In the genomic region with DNA sequence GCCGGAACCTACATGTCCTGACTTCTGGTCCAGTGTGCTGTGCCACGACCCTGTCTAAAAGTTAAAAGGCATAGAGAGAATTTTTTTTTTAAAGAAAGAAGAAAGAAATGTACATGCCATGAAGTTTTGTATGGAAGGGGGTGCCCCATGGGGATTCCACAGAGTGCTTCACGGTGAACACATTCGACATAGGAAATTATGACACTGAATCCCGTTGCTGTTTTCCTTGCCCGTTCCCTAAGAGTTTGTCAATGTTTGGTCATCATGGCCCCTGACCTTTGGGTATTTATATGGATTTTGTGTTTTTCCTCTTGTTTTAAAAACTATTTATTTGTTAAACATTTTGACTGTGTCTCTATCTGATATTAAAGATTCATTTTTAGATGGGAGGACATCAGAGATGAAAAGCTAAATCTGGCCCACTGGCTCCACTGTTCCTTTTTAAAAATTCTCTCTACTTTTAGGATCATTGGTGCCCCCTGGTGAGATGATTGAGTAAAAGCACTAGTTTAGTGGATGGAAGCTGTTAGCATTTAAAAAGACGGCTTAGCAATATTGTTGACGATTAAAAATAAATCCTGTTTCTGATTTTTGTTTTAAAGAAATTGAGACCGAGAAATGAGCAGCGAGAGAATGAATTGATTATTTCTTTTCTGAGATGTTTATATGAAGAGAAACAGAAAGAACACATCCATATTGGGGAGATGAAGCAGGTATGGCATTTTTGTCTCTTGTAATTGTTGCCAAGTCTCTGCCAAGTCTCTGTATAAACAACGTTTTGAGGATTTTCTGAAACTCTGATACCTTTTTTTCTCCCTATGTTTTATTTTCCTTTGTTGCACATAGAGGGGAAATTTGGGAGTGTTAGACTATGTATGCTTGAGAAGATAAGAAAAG, we compare ENCODE assay signal across 8 cellular contexts.
DNase-seq lines count a peak whose midpoint lies in the region; ATAC-seq and TF ChIP-seq lines count a peak whose summit lies in the region.

No MANE protein-coding gene starts in this region.

- TF ChIP-seq POLR2A in breast epithelium (IDR thresholded peaks at IDR 0.05) (no peak), tibial nerve (IDR thresholded peaks at IDR 0.05) (no peak)

- WGBS in tibial nerve, 2 donors: 55 to 67% methylated on average over 11 of the region's 11 CpGs

- H3K27me3 ChIP-seq in breast epithelium (no peaks in the 10 kb centered on the region), tibial nerve (no peaks in the 10 kb centered on the region)

- intact Hi-C loops in breast epithelium (cut with DNase I; ENCODE audit: low total_unique reads) (no loop called here), left colon (cut with DNase I, micrococcal nuclease) (loop anchor here (5.0 to 10.0 kb wide), 5 partner anchors 60 to 430 kb away; a partner anchor contains a TSS)

- no peak overlapping the region for H3K27ac ChIP-seq in breast epithelium
- no peak overlapping the region for H3K27ac ChIP-seq in tibial nerve

- ATAC-seq in left colon: peak; percentile 56

- H3K4me1 ChIP-seq in breast epithelium (no peaks in the 10 kb centered on the region), tibial nerve (no peaks in the 10 kb centered on the region)

- TF ChIP-seq CTCF in breast epithelium (IDR thresholded peaks at IDR 0.05) (peak; percentile 11 to 55 (median 53)), tibial nerve (IDR thresholded peaks at IDR 0.05) (peak; percentile 36 to 63 (median 58))

- H3K36me3 ChIP-seq in breast epithelium (no peaks in the 10 kb centered on the region), tibial nerve (peaks cover 0 to 31% (median 0%) of the 10 kb centered on the region in 3 donors)

- H3K4me3 ChIP-seq in breast epithelium (no peak overlapping the region), tibial nerve (no peak overlapping the region)

- TF ChIP-seq EP300 in tibial nerve (IDR thresholded peaks at IDR 0.05): no peak

- H3K9me3 ChIP-seq in breast epithelium: no peaks in the 10 kb centered on the region
- H3K9me3 ChIP-seq in tibial nerve: no peaks in the 10 kb centered on the region

- peak; percentile 38 to 56 for DNase-seq in activated CD4-positive, alpha-beta T cell treated with anti-CD3 and anti-CD28 coated beads for 4 hours
- no peak for DNase-seq in activated CD4-positive, alpha-beta T cell treated with anti-CD3 and anti-CD28 coated beads, Interleukin-2, amount 50 U/mL, for 4 hours
- DNase-seq in HS-5 (ENCODE audit: low read depth) (peak; percentile 35), NOMO-1 treated with dmso at 0.1 percent for 144 hours (lab: John Stamatoyannopoulos, UW; ENCODE audit: unreplicated experiment) (peak; percentile 51), breast epithelium (ENCODE audit: low spot score in 2 of 2) (no peak), left colon (no peak), tibial nerve (ENCODE audit: low spot score in 2 of 2) (peak in 1 of 2 donors; percentile 70)
- no peak for DNase-seq in activated effector memory CD4-positive, alpha-beta T cell treated with Interleukin-2 at 50 U/mL for 16 hours

Comparison
In these comparisons a context has a peak if more than half of its experiments do, and no peak if none do; other contexts are left out.
1. DNase-seq: peak in activated CD4-positive, alpha-beta T cell treated with anti-CD3 and anti-CD28 coated beads for 4 hours (2 of 2), HS-5 (single experiment) and NOMO-1 treated with dmso at 0.1 percent for 144 hours (single experiment); none in activated CD4-positive, alpha-beta T cell treated with anti-CD3 and anti-CD28 coated beads, Interleukin-2, amount 50 U/mL, for 4 hours (0 of 2), breast epithelium (0 of 2), left colon (0 of 2) and activated effector memory CD4-positive, alpha-beta T cell treated with Interleukin-2 at 50 U/mL for 16 hours (single experiment).